ENCODE assay signal across 18 cellular contexts in genomic region chr9:136235709-136236455, GRCh38. TPM values are rescaled to one million over a fixed set of nuclear protein-coding genes. Genes with fewer than 3 reads are reported as not detected.
DNase-seq lines count a peak whose midpoint lies in the region; ATAC-seq and TF ChIP-seq lines count a peak whose summit lies in the region.
"Had no signal": no experiment of that assay in that cellular context is flagged by ENCODE, and none has a peak within 500 bp of the region (broad histone marks: within the 10 kb centered on the region; RNA-seq: fewer than 3 reads in every experiment).

No MANE protein-coding gene starts in this region.

- no peak overlapping the region for H2AK9ac ChIP-seq in IMR-90 (replicated peaks; ENCODE audit: low read depth, low read length, poor library complexity)

- no peaks in the 10 kb centered on the region for H3K9me3 Mint-ChIP-seq in activated naive CD4-positive, alpha-beta T cell treated with anti-CD3 and anti-CD28 coated beads, Interleukin-2, amount 50 U/mL, for 24 hours

- H3K9me1 ChIP-seq in IMR-90 (ENCODE audit: insufficient read depth, low read length) = peaks cover 5% of the 10 kb centered on the region; the same call in 1 of the 2 replicates

- no peak overlapping the region for H2BK5ac ChIP-seq in IMR-90 (ENCODE audit: low read depth, low read length, poor library complexity, severe bottlenecking)
- H2BK5ac ChIP-seq in neuronal stem cell (ENCODE audit: low read length) = no peak overlapping the region

- H2AK5ac ChIP-seq in IMR-90 (ENCODE audit: low read depth, low read length) = no peak overlapping the region
- H2AK5ac ChIP-seq in neuronal stem cell (ENCODE audit: low read depth, low read length) = no peak overlapping the region

- H3K27ac ChIP-seq in IMR-90 (ENCODE audit: insufficient read depth, low read length) (no peak overlapping the region), neuronal stem cell (replicated peaks; ENCODE audit: low read length) (no peak overlapping the region)
- H3K27ac ChIP-seq: C4-2B, GM23248 had no signal

- peaks cover 37% of the 10 kb centered on the region for H3K4me1 Mint-ChIP-seq in activated naive CD4-positive, alpha-beta T cell treated with anti-CD3 and anti-CD28 coated beads, Interleukin-2, amount 50 U/mL, for 24 hours

- BruUV-seq in IMR-90 (replicated peaks; lab: Mats Ljungman, UMichigan) = no TSS peak

- peak overlapping the region; percentile 23 for H3K27ac Mint-ChIP-seq in activated naive CD4-positive, alpha-beta T cell treated with anti-CD3 and anti-CD28 coated beads, Interleukin-2, amount 50 U/mL, for 24 hours

- H3K18ac ChIP-seq in IMR-90 (ENCODE audit: low read depth, low read length) = no peak overlapping the region
- no peak overlapping the region for H3K18ac ChIP-seq in neuronal stem cell (ENCODE audit: low read length)

- no peak overlapping the region for H2BK20ac ChIP-seq in IMR-90 (ENCODE audit: low read depth, low read length)

- H3K23ac ChIP-seq in IMR-90 (ENCODE audit: low read depth, low read length) = no peak overlapping the region
- no peak overlapping the region for H3K23ac ChIP-seq in neuronal stem cell (ENCODE audit: low read depth, low read length, poor library complexity)

- H3K14ac ChIP-seq in IMR-90 (replicated peaks; ENCODE audit: low read depth, low read length) = no peak overlapping the region
- H3K14ac ChIP-seq in neuronal stem cell (ENCODE audit: low read length) = no peak overlapping the region

- H2AFZ ChIP-seq in IMR-90 (replicated peaks; ENCODE audit: low read length, poor library complexity) (peak overlapping the region; percentile 23), neuronal stem cell (ENCODE audit: low read length) (no peak overlapping the region)
- H2AFZ ChIP-seq: GM23248 had no signal

- CTCF ChIA-PET in IMR-90 (lab: Yijun Ruan, JAX) = no interaction called here

- H3K4me3 Mint-ChIP-seq in activated naive CD4-positive, alpha-beta T cell treated with anti-CD3 and anti-CD28 coated beads, Interleukin-2, amount 50 U/mL, for 24 hours = no peak overlapping the region
- H3K4me3 Mint-ChIP-seq: CD4-positive, alpha-beta memory T cell had no signal

- no peak overlapping the region for H2BK12ac ChIP-seq in neuronal stem cell (ENCODE audit: low read length)

- TF ChIP-seq CTCF in IMR-90 (conservative IDR thresholded peaks at IDR 0.05; ENCODE audit: low read depth, low read length) = no peak
- no peak for TF ChIP-seq CTCF in GM13977 (IDR thresholded peaks at IDR 0.05; ENCODE audit: extremely low read depth, insufficient read depth, missing control alignments)

- H3K79me1 ChIP-seq in IMR-90 (ENCODE audit: low read depth in 1 of 2, low read length in 2 of 2) = peaks cover 6 to 37% of the 10 kb centered on the region in 2 experiments; a peak in 3 of 4 replicates
- peaks cover 19% of the 10 kb centered on the region for H3K79me1 ChIP-seq in neuronal stem cell (ENCODE audit: low read depth, low read length)

- in situ Hi-C loops in IMR-90 (cut with MboI; ENCODE audit: low sequenced_read_pairs) = no loop called here
- in situ Hi-C loops in GM13977 (cut with MboI; ENCODE audit: low pct_unique_long_range_greater_than_20kb, low sequenced_read_pairs, unreplicated experiment) = no loop called here

- no peak overlapping the region for H2BK120ac ChIP-seq in IMR-90 (ENCODE audit: low read depth, low read length)
- no peak overlapping the region for H2BK120ac ChIP-seq in neuronal stem cell (ENCODE audit: low read depth, low read length)

- H3K9ac ChIP-seq in IMR-90 (ENCODE audit: low read depth, low read length) (no peak overlapping the region), neuronal stem cell (ENCODE audit: low read depth, low read length, poor library complexity) (peak overlapping the region; percentile 12)
- H3K9ac ChIP-seq: GM23248 had no signal

- POLR2A ChIA-PET in IMR-90 (lab: Charles Lee; ENCODE audit: unreplicated experiment) = no interaction called here

- no peak overlapping the region for H3K56ac ChIP-seq in IMR-90 (ENCODE audit: extremely low read depth, insufficient read depth, low read length)

- H4K20me1 ChIP-seq in IMR-90 (ENCODE audit: insufficient read depth, low read length) = peaks cover 33% of the 10 kb centered on the region

- no peak for TF ChIP-seq RAD21 in IMR-90 (IDR thresholded peaks at IDR 0.05; ENCODE audit: low read length)

- H3K9me3 ChIP-seq in IMR-90 (ENCODE audit: control insufficient read depth, insufficient read depth, low read length) (no peaks in the 10 kb centered on the region), neuronal stem cell (replicated peaks in 1 of 2; ENCODE audit: control insufficient read depth in 2 of 2, insufficient read depth in 1 of 2, low read depth in 1 of 2, low read length in 2 of 2) (no peaks in the 10 kb centered on the region)

- dilution Hi-C loops in IMR-90 (cut with HindIII; ENCODE audit: low sequenced_read_pairs, unreplicated experiment) = no loop called here

- no peaks in the 10 kb centered on the region for H3K4me1 ChIP-seq in IMR-90 (ENCODE audit: control insufficient read depth, insufficient read depth, low read length)
- H3K4me1 ChIP-seq in neuronal stem cell (ENCODE audit: control insufficient read depth in 2 of 2, insufficient read depth in 1 of 2, low read depth in 1 of 2, low read length in 2 of 2) = no peaks in the 10 kb centered on the region

- DNase-seq in activated naive CD4-positive, alpha-beta T cell treated with anti-CD3 and anti-CD28 coated beads, Interleukin-2, amount 50 U/mL, for 16 hours = no peak
- DNase-seq in IMR-90 (no peak), cerebellum (ENCODE audit: low spot score) (peak; percentile 63), neuronal stem cell (ENCODE audit: low spot score) (no peak), COLO668 (lab: John Stamatoyannopoulos, UW; ENCODE audit: unreplicated experiment) (no peak), GM13977 (ENCODE audit: low spot score) (no peak)
- DNase-seq: 8988T; AML-193; CD4-positive, alpha-beta memory T cell; COR-L47; DND-41; GF-D8; GM23248; H7 had no signal

- H3K4me2 ChIP-seq in IMR-90 (ENCODE audit: low read depth, low read length) = no peak overlapping the region
- no peak overlapping the region for H3K4me2 ChIP-seq in neuronal stem cell (ENCODE audit: insufficient read depth, low read length, poor library complexity, severe bottlenecking)

- no peaks in the 10 kb centered on the region for H3K27me3 ChIP-seq in IMR-90 (ENCODE audit: control insufficient read depth, insufficient read depth, low read length)
- no peaks in the 10 kb centered on the region for H3K27me3 ChIP-seq in neuronal stem cell (ENCODE audit: control insufficient read depth in 3 of 3, insufficient read depth in 3 of 3, low read depth in 1 of 3, low read length in 3 of 3)

- no peak overlapping the region for H3K4ac ChIP-seq in IMR-90 (ENCODE audit: low read depth, low read length)
- H3K4ac ChIP-seq in neuronal stem cell (ENCODE audit: low read length) = no peak overlapping the region

- intact Hi-C loops in IMR-90 (cut with micrococcal nuclease) = no loop called here

- no peaks in the 10 kb centered on the region for H3K36me3 Mint-ChIP-seq in activated naive CD4-positive, alpha-beta T cell treated with anti-CD3 and anti-CD28 coated beads, Interleukin-2, amount 50 U/mL, for 24 hours

- WGBS in IMR-90 (ENCODE audit: extremely low coverage in 2 of 2, insufficient read length in 1 of 2), 2 experiments = 93% methylated on average over 11 of the region's 27 CpGs; no CpG with 5 or more reads in 1 of the 2 experiments
- WGBS in neuronal stem cell (ENCODE audit: extremely low coverage in 2 of 2, insufficient read length in 2 of 2, insufficient replicate concordance in 1 of 2), 2 donors = no CpG with 5 or more reads among the region's 27 CpGs

- no peak overlapping the region for H4K8ac ChIP-seq in IMR-90 (ENCODE audit: low read depth in 2 of 2, low read length in 2 of 2)
- H4K8ac ChIP-seq in neuronal stem cell (ENCODE audit: low read depth, low read length) = no peak overlapping the region

- H4K91ac ChIP-seq in IMR-90 (ENCODE audit: insufficient read depth, low read depth, low read length) (no peak overlapping the region), neuronal stem cell (ENCODE audit: low read depth, low read length, poor library complexity) (no peak overlapping the region)

- H3K36me3 ChIP-seq in IMR-90 (ENCODE audit: control insufficient read depth, insufficient read depth, low read length) = peaks cover 9% of the 10 kb centered on the region
- peaks cover 22 to 55% of the 10 kb centered on the region in 2 donors for H3K36me3 ChIP-seq in neuronal stem cell (replicated peaks in 1 of 2; ENCODE audit: control insufficient read depth in 2 of 2, insufficient read depth in 2 of 2, low read length in 2 of 2)

- H2BK15ac ChIP-seq in IMR-90 (ENCODE audit: low read depth, low read length) = no peak overlapping the region
- H2BK15ac ChIP-seq in neuronal stem cell (ENCODE audit: low read length) = no peak overlapping the region

- ATAC-seq in IMR-90 (ENCODE audit: low read depth) = no peak
- no peak for ATAC-seq in GM19324 (IDR thresholded peaks at IDR 0.05; ENCODE audit: low FRiP score, unreplicated experiment)

- H4K5ac ChIP-seq in IMR-90 (ENCODE audit: low read depth, low read length) = no peak overlapping the region

- H3K4me3 ChIP-seq in IMR-90 (ENCODE audit: insufficient read depth, low read depth, low read length) (no peak overlapping the region), neuronal stem cell (ENCODE audit: low read length in 2 of 2) (no peak overlapping the region)
- H3K4me3 ChIP-seq: GM23248 had no signal

- TF ChIP-seq POLR2A in IMR-90 (IDR thresholded peaks at IDR 0.05; ENCODE audit: low read depth, low read length) = no peak

- H3K27me3 Mint-ChIP-seq in activated naive CD4-positive, alpha-beta T cell treated with anti-CD3 and anti-CD28 coated beads, Interleukin-2, amount 50 U/mL, for 24 hours = no peaks in the 10 kb centered on the region
- H3K27me3 Mint-ChIP-seq: CD4-positive, alpha-beta memory T cell had no signal

TF ChIP-seq in IMR-90, 13 proteins besides CTCF, POLR2A, EP300 and RAD21 (continues in another document):
- TF ChIP-seq RCOR1 (IDR thresholded peaks at IDR 0.05; ENCODE audit: insufficient replicate concordance, low read length) (no peak), FOS (IDR thresholded peaks at IDR 0.05; ENCODE audit: low read depth, low read length) (no peak), MXI1 (IDR thresholded peaks at IDR 0.05; ENCODE audit: borderline replicate concordance, low read depth, low read length) (no peak), CHD1 (IDR thresholded peaks at IDR 0.05; ENCODE audit: low read depth, low read length) (no peak)

RNA-seq across cellular contexts. Expression of gene QSOX2, which starts 9.7 kb away (rescaled TPM):
- total RNA-seq in IMR-90 (2012; rRNA removed) (5.0 and 5.9 TPM in 2 replicates), cerebellum (9.8 TPM)
- 12.7 and 12.9 TPM in 2 replicates for polyA plus RNA-seq in IMR-90 (2012; rRNA removed)
- polyA plus RNA-seq in IMR-90 (2012; cell fraction: cytosol; rRNA removed) = 9.2 and 16.0 TPM in 2 replicates
- polyA plus RNA-seq in IMR-90 (2012; cell fraction: nucleus; rRNA removed; ENCODE audit: low replicate concordance) = 18.3 and 24.7 TPM in 2 replicates
- polyA plus RNA-seq in neuronal stem cell (2013, experiment 1 of 2) = 11.3 TPM
- 11.5 TPM for polyA plus RNA-seq in neuronal stem cell (2013, experiment 2 of 2)

RNA-seq across cellular contexts. Expression of gene LHX3, which starts 31.0 kb away (rescaled TPM):
- total RNA-seq in IMR-90 (2012; rRNA removed) = not detected in 2 replicates
- not detected in 2 replicates for polyA plus RNA-seq in IMR-90 (2012; rRNA removed)
- polyA plus RNA-seq in IMR-90 (2012; cell fraction: cytosol; rRNA removed) = not detected in 2 replicates
- polyA plus RNA-seq in IMR-90 (2012; cell fraction: nucleus; rRNA removed; ENCODE audit: low replicate concordance) = 0.02 TPM in 1 of 2 replicates, not detected in the other
- total RNA-seq in cerebellum = not detected
- polyA plus RNA-seq in neuronal stem cell (2013, experiment 1 of 2) = not detected
- not detected for polyA plus RNA-seq in neuronal stem cell (2013, experiment 2 of 2)
- total RNA-seq: CD4-positive, alpha-beta memory T cell; GM23248; HT-29 had no signal
- polyA plus RNA-seq: CD4-positive, alpha-beta memory T cell; GM23248 had no signal
